Comparison of ENCODE assay signal across 8 cellular contexts in the genomic region with DNA sequence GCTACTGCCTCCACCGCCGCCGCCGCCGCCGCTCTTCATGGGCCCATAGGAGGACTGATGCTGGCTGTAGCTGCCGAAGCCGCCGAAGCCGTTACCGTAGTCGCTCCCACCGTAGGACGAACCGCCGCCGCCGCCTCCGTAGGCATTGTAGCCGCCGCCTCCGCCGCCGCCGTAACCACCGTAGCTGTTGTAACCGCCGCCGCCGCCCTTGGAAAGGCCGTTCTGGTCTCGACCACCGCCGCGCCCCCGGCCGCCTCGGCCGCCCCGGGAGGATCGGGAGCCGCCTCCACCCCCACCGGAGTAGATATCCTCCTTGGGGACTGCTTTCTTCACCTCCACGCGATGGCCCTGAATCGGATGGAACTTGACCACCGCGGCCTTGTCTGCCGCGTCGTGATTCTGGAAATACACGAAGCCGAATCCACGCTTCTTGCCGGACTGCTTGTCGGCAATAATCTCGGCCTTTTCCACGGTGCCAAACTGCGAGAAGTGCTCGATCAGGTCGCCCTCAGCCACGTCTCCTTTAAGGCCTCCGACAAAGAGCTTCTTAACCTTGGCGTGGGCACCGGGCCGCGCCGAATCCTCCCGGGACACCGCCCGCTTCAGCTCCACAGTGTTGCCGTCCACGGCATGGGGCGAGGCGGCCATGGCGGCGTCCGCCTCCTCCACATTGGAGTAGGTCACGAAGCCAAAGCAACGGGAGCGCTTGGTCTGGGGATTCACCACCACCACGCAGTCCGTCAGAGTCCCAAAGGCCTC. TPM values are rescaled to one million over a fixed set of nuclear protein-coding genes. Genes with fewer than 3 reads are reported as not detected.
DNase-seq lines count a peak whose midpoint lies in the region; ATAC-seq and TF ChIP-seq lines count a peak whose summit lies in the region.

No MANE protein-coding gene starts in this region.

- H3K27ac Mint-ChIP-seq in T-helper 2 cell treated with Interferon-gamma antibody and Interleukin-4, amounts not matched to agents 5 μg/mL and 100 μg/mL, for 36 hours: peak overlapping the region; percentile 100
- H3K27ac Mint-ChIP-seq in brain: peak overlapping the region; percentile 100

- TF ChIP-seq CTCF in GM12875 (IDR thresholded peaks at IDR 0.05; ENCODE audit: borderline replicate concordance, insufficient read depth, low read depth, low read length): no peak
- peak in 1 of 2 experiments; percentile 4 for TF ChIP-seq CTCF in brain (conservative IDR thresholded peaks at IDR 0.05)

- H3K4me3 Mint-ChIP-seq in T-helper 2 cell treated with Interferon-gamma antibody and Interleukin-4, amounts not matched to agents 5 μg/mL and 100 μg/mL, for 36 hours: peak overlapping the region; percentile 95
- peak overlapping the region; percentile 96 to 100 (median 97) for H3K4me3 Mint-ChIP-seq in brain

- peak; percentile 32 for DNase-seq in T-helper 2 cell treated with Interferon-gamma antibody and Interleukin-4, amounts not matched to agents 5 μg/mL and 100 μg/mL, for 36 hours (ENCODE audit: low spot score)
- DNase-seq in iPS-NIHi11 (ENCODE audit: low spot score) (peak; percentile 15), NOMO-1 treated with dmso at 0.1 percent for 144 hours (lab: John Stamatoyannopoulos, UW; ENCODE audit: unreplicated experiment) (no peak)
- peak; percentile 40 for DNase-seq in stimulated activated CD4-positive, alpha-beta T cell treated with anti-CD3 and anti-CD28 coated beads, Interleukin-12 subunit alpha, Interleukin-12 subunit beta, amount 100 ng/mL, for 4 hours

- peak overlapping the region; percentile 94 for H3K4me3 ChIP-seq in GM12875 (ENCODE audit: low read depth, low read length)

- no peaks in the 10 kb centered on the region for H3K27me3 Mint-ChIP-seq in T-helper 2 cell treated with Interferon-gamma antibody and Interleukin-4, amounts not matched to agents 5 μg/mL and 100 μg/mL, for 36 hours (ENCODE audit: low read depth)
- H3K27me3 Mint-ChIP-seq in brain: peaks cover 25% of the 10 kb centered on the region

- H3K4me1 Mint-ChIP-seq in T-helper 2 cell treated with Interferon-gamma antibody and Interleukin-4, amounts not matched to agents 5 μg/mL and 100 μg/mL, for 36 hours (ENCODE audit: low read depth): peaks cover 21% of the 10 kb centered on the region
- peaks cover 38% of the 10 kb centered on the region for H3K4me1 Mint-ChIP-seq in brain

- peaks cover 34% of the 10 kb centered on the region for H3K36me3 Mint-ChIP-seq in T-helper 2 cell treated with Interferon-gamma antibody and Interleukin-4, amounts not matched to agents 5 μg/mL and 100 μg/mL, for 36 hours (ENCODE audit: low read depth)
- H3K36me3 Mint-ChIP-seq in brain: peaks cover 32% of the 10 kb centered on the region

- H3K9me3 Mint-ChIP-seq in T-helper 2 cell treated with Interferon-gamma antibody and Interleukin-4, amounts not matched to agents 5 μg/mL and 100 μg/mL, for 36 hours: no peaks in the 10 kb centered on the region
- H3K9me3 Mint-ChIP-seq in brain: peaks cover 0 to 4% (median 0%) of the 10 kb centered on the region in 5 experiments

- ATAC-seq in HG02852 (IDR thresholded peaks at IDR 0.05; ENCODE audit: unreplicated experiment) (peak; percentile 5), GM21619 (IDR thresholded peaks at IDR 0.05; ENCODE audit: unreplicated experiment) (no peak)

RNA-seq across cellular contexts. Expression of a gene that starts 0.8 kb away (rescaled TPM):
- polyA plus RNA-seq in brain (ENCODE audit: insufficient read depth, low read depth, low replicate concordance): 66.8 TPM

RNA-seq across cellular contexts. Expression of a gene that starts 17.5 kb away (rescaled TPM):
- polyA plus RNA-seq in brain (ENCODE audit: insufficient read depth, low read depth, low replicate concordance): 1.3 TPM
